ENCODE assay signal across 8 cellular contexts in genomic region chr2:219543596-219544358, GRCh38. TPM values are rescaled to one million over a fixed set of nuclear protein-coding genes. Genes with fewer than 3 reads are reported as not detected.
DNase-seq lines count a peak whose midpoint lies in the region; TF ChIP-seq lines count a peak whose summit lies in the region.

Gene CHPF (minus strand): TSS chr2:219543809. CDS start chr2:219543538, 271 bp downstream.
Gene TMEM198 (plus strand): TSS chr2:219544028. CDS start chr2:219544728, 700 bp downstream.

- TF ChIP-seq CTCF in GM20000 (IDR thresholded peaks at IDR 0.05; ENCODE audit: extremely low read depth, missing control alignments): no peak

- peak; percentile 91 for DNase-seq in CMK (ENCODE audit: low read depth)
- peak; percentile 100 for DNase-seq in GM20000 (ENCODE audit: low spot score)
- peak; percentile 93 for DNase-seq in HS-5 (ENCODE audit: low read depth)
- DNase-seq in NK-92 treated with Interleukin-12 subunit alpha and Interleukin-12 subunit beta, amount 100 ng/mL, for 24 hours (lab: John Stamatoyannopoulos, UW): peak; percentile 98
- peak; percentile 79 to 85 for DNase-seq in activated CD8-positive, alpha-beta memory T cell treated with anti-CD3 and anti-CD28 coated beads for 4 hours (ENCODE audit: low read depth in 2 of 2)
- peak; percentile 84 for DNase-seq in effector CD8-positive, alpha-beta T cell (lab: John Stamatoyannopoulos, UW)
- peak; percentile 90 to 93 for DNase-seq in lung microvascular endothelial cell (ENCODE audit: low read depth in 2 of 2)
- peak; percentile 82 to 90 (median 86) for DNase-seq in stimulated activated CD4-positive, alpha-beta T cell treated with anti-CD3 and anti-CD28 coated beads, TNF-alpha, amount 100 ng/mL, for 4 hours (ENCODE audit: low read depth in 3 of 3)

RNA-seq across cellular contexts. Expression of gene CHPF, which starts in this region (rescaled TPM):
- 0.40 and 0.44 TPM in 2 replicates for total RNA-seq in lung microvascular endothelial cell

RNA-seq across cellular contexts. Expression of gene TMEM198, which starts in this region (rescaled TPM):
- not detected in 2 replicates for total RNA-seq in lung microvascular endothelial cell

Comparison
In these comparisons a context has a peak if more than half of its experiments do, and no peak if none do; other contexts are left out.
1. Peak in every context shown above with its lines: DNase-seq.
2. Peak in DNase-seq in lung microvascular endothelial cell; RNA of the genes that start here not detected or under 1 TPM.